Comparison of ENCODE assay signal across 14 cellular contexts in genomic region chr16:46757339-46758050, GRCh38. TPM values are rescaled to one million over a fixed set of nuclear protein-coding genes. Genes with fewer than 3 reads are reported as not detected.
DNase-seq lines count a peak whose midpoint lies in the region; ATAC-seq and TF ChIP-seq lines count a peak whose summit lies in the region.
"Had no signal": no experiment of that assay in that cellular context is flagged by ENCODE, and none has a peak within 500 bp of the region (broad histone marks: within the 10 kb centered on the region; RNA-seq: fewer than 3 reads in every experiment).

No MANE protein-coding gene starts in this region.

- H3K27ac Mint-ChIP-seq in chondrocyte (ENCODE audit: unreplicated experiment), result no peak overlapping the region
- H3K27ac Mint-ChIP-seq: activated CD8-positive, alpha-beta T cell treated with anti-CD3 and anti-CD28 coated beads for 36 hours; CD14-positive monocyte had no signal

- WGBS in gastroesophageal sphincter (ENCODE audit: low coverage in 1 of 2), 2 donors, result 29 to 57% methylated on average over 1 to 15 of the region's 21 CpGs

- intact Hi-C loops in lower lobe of right lung (cut with DNase I), result no loop called here
- intact Hi-C loops in vagina (cut with DNase I), result no loop called here

- H3K36me3 ChIP-seq in BE2C, result no peaks in the 10 kb centered on the region
- H3K36me3 ChIP-seq in adipocyte (ENCODE audit: control insufficient read depth, insufficient read depth, low read length, severe bottlenecking), result no peaks in the 10 kb centered on the region
- H3K36me3 ChIP-seq in lower lobe of right lung, result no peaks in the 10 kb centered on the region
- H3K36me3 ChIP-seq in gastroesophageal sphincter, result no peaks in the 10 kb centered on the region
- H3K36me3 ChIP-seq in vagina, result no peaks in the 10 kb centered on the region
- H3K36me3 ChIP-seq: ovary had no signal

- no peak for TF ChIP-seq POLR2A in gastroesophageal sphincter (IDR thresholded peaks at IDR 0.05)
- no peak for TF ChIP-seq POLR2A in vagina (IDR thresholded peaks at IDR 0.05)

- H3K9ac ChIP-seq in adipocyte (ENCODE audit: low read length), result no peak overlapping the region

- peaks cover 30% of the 10 kb centered on the region for H3K27me3 Mint-ChIP-seq in chondrocyte (ENCODE audit: low read depth)
- H3K27me3 Mint-ChIP-seq: activated CD8-positive, alpha-beta T cell treated with anti-CD3 and anti-CD28 coated beads for 36 hours had no signal

- H3K4me3 Mint-ChIP-seq in chondrocyte (ENCODE audit: unreplicated experiment), result no peak overlapping the region
- H3K4me3 Mint-ChIP-seq: activated CD8-positive, alpha-beta T cell treated with anti-CD3 and anti-CD28 coated beads for 36 hours; CD14-positive monocyte; type B pancreatic cell had no signal

- ATAC-seq in lower lobe of right lung, result peak; percentile 42 to 75
- ATAC-seq in gastroesophageal sphincter, result no peak
- ATAC-seq: activated CD8-positive, alpha-beta T cell treated with anti-CD3 and anti-CD28 coated beads for 36 hours had no signal

- no peak overlapping the region for H3K27ac ChIP-seq in lower lobe of right lung
- H3K27ac ChIP-seq in gastroesophageal sphincter, result no peak overlapping the region
- H3K27ac ChIP-seq in vagina, result no peak overlapping the region
- H3K27ac ChIP-seq: epithelial cell of prostate, ovary had no signal

- TF ChIP-seq CTCF in BE2C (IDR thresholded peaks at IDR 0.05; ENCODE audit: low read depth, low read length) (peak; percentile 25), lower lobe of right lung (IDR thresholded peaks at IDR 0.05) (no peak), chondrocyte (IDR thresholded peaks at IDR 0.05) (no peak), gastroesophageal sphincter (IDR thresholded peaks at IDR 0.05) (no peak), vagina (IDR thresholded peaks at IDR 0.05) (no peak)

- H3K4me1 ChIP-seq in BE2C (peaks cover 6% of the 10 kb centered on the region), adipocyte (ENCODE audit: control insufficient read depth, insufficient read depth, low read length) (no peaks in the 10 kb centered on the region), lower lobe of right lung (no peaks in the 10 kb centered on the region), gastroesophageal sphincter (peaks cover 0 to 6% (median 0%) of the 10 kb centered on the region in 3 donors), vagina (no peaks in the 10 kb centered on the region)

- H3K9me3 Mint-ChIP-seq in chondrocyte (ENCODE audit: low read depth), result no peaks in the 10 kb centered on the region
- H3K9me3 Mint-ChIP-seq: activated CD8-positive, alpha-beta T cell treated with anti-CD3 and anti-CD28 coated beads for 36 hours; CD14-positive monocyte; type B pancreatic cell had no signal

- DNase-seq in BE2C (peak; percentile 88), NCI-H1105 (lab: John Stamatoyannopoulos, UW) (peak; percentile 81), adipocyte (ENCODE audit: low read depth) (peak; percentile 16), lower lobe of right lung (peak; percentile 57), chondrocyte (ENCODE audit: low spot score) (no peak), vagina (ENCODE audit: extremely low spot score in 2 of 2) (no peak)
- DNase-seq in activated naive CD4-positive, alpha-beta T cell treated with Interleukin-2 at 50 U/mL for 16 hours, result no peak
- DNase-seq: activated CD8-positive, alpha-beta T cell treated with anti-CD3 and anti-CD28 coated beads for 36 hours; NCI-H1930; ovary had no signal

- H3K4me3 ChIP-seq in BE2C (ENCODE audit: low read depth, low read length), result peak overlapping the region; percentile 19; the same call in 1 of the 2 replicates
- H3K4me3 ChIP-seq in adipocyte (ENCODE audit: low read length), result no peak overlapping the region
- no peak overlapping the region for H3K4me3 ChIP-seq in lower lobe of right lung
- H3K4me3 ChIP-seq in gastroesophageal sphincter, result no peak overlapping the region
- H3K4me3 ChIP-seq in vagina, result no peak overlapping the region
- H3K4me3 ChIP-seq: ovary had no signal

- no peak for TF ChIP-seq EP300 in gastroesophageal sphincter (IDR thresholded peaks at IDR 0.05)

- H3K9me3 ChIP-seq in BE2C, result no peaks in the 10 kb centered on the region
- no peaks in the 10 kb centered on the region for H3K9me3 ChIP-seq in adipocyte (ENCODE audit: control insufficient read depth, low read length)
- no peaks in the 10 kb centered on the region for H3K9me3 ChIP-seq in lower lobe of right lung
- no peaks in the 10 kb centered on the region for H3K9me3 ChIP-seq in gastroesophageal sphincter
- H3K9me3 ChIP-seq in vagina, result no peaks in the 10 kb centered on the region
- H3K9me3 ChIP-seq: ovary had no signal

- no peaks in the 10 kb centered on the region for H3K36me3 Mint-ChIP-seq in chondrocyte (ENCODE audit: low read depth)
- H3K36me3 Mint-ChIP-seq: CD14-positive monocyte, type B pancreatic cell had no signal

- H3K4me1 Mint-ChIP-seq in chondrocyte (ENCODE audit: low read depth), result peaks cover 8% of the 10 kb centered on the region

- H3K27me3 ChIP-seq in BE2C, result peaks cover 36% of the 10 kb centered on the region
- H3K27me3 ChIP-seq in adipocyte (replicated peaks; ENCODE audit: control insufficient read depth, insufficient read depth, low read length), result peaks cover 43% of the 10 kb centered on the region
- peaks cover 8% of the 10 kb centered on the region for H3K27me3 ChIP-seq in lower lobe of right lung (ENCODE audit: low read depth)
- peaks cover 43% of the 10 kb centered on the region for H3K27me3 ChIP-seq in gastroesophageal sphincter
- H3K27me3 ChIP-seq in vagina, result no peaks in the 10 kb centered on the region
- H3K27me3 ChIP-seq: ovary had no signal

RNA-seq across cellular contexts. Expression of gene MYLK3, which starts 9.4 kb away (rescaled TPM):
- 1.2 TPM for polyA plus RNA-seq in BE2C (2012; ENCODE audit: insufficient read depth, insufficient read length, low read depth)
- total RNA-seq in lower lobe of right lung (2.0 TPM), chondrocyte (0.05 to 0.65 TPM (median 0.32 TPM) in 3 replicates), gastroesophageal sphincter (1 to 10 TPM in 1 of 4 donors, under 1 TPM in 3; 0.31 to 2.2 (median 0.54) TPM), vagina (0.25 TPM)
- polyA plus RNA-seq: CD14-positive monocyte had no signal

Comparison
In these comparisons a context has a peak if more than half of its experiments do, and no peak if none do; other contexts are left out.
1. DNase-seq: peak in BE2C (single experiment), NCI-H1105 (single experiment), adipocyte (single experiment) and lower lobe of right lung (single experiment); none in chondrocyte (single experiment), activated naive CD4-positive, alpha-beta T cell treated with Interleukin-2 at 50 U/mL for 16 hours (single experiment) and vagina (0 of 2).